Comparison of ENCODE assay signal across 22 cellular contexts in the genomic region with DNA sequence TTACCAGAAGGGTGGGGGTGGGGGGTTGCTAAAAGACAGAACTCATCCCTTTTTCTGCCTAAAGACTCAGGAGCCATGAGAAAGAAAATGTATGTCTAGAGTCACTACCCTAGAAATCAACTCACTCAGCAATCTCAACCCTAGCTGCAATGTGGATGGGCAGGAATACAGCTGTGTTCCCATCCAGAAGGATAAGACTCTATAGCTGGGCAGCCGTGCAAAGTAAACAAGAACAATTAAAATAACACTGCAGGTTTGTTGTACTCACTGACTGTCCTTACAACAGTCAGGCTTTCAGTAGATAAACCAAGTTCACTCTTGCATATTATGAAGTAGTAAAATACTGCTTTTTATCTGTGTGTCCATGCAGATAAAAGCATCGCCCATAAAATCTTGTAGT.
DNase-seq lines count a peak whose midpoint lies in the region; ATAC-seq, FAIRE-seq and TF ChIP-seq lines count a peak whose summit lies in the region.
"Had no signal": no experiment of that assay in that cellular context is flagged by ENCODE, and none has a peak within 500 bp of the region (broad histone marks: within the 10 kb centered on the region; RNA-seq: fewer than 3 reads in every experiment).

No MANE protein-coding gene starts in this region.

- H3K9me3 ChIP-seq in CD4-positive, alpha-beta T cell (ENCODE audit: control insufficient read depth, low read length): no peaks in the 10 kb centered on the region
- H3K9me3 ChIP-seq in thyroid gland: no peaks in the 10 kb centered on the region
- H3K9me3 ChIP-seq: BLaER1 had no signal

- DNase-seq in Right ventricle myocardium inferior (ENCODE audit: missing footprints) (no peak), cardiac septum (ENCODE audit: low spot score) (no peak), thyroid gland (peak; percentile 38 to 45), iPS-NIHi11 (ENCODE audit: low spot score) (no peak)
- no peak for DNase-seq in CD4-positive, alpha-beta T cell
- DNase-seq in activated naive CD4-positive, alpha-beta T cell treated with Interleukin-2 at 50 U/mL for 16 hours: no peak
- DNase-seq: CD8-positive, alpha-beta T cell; COR-L47; DMS 273 treated with DMSO at 0.1 percent for 48 hours; DMS53; DND-41; EL; GOT3; H7; HFFc6 had no signal

- ATAC-seq in Right ventricle myocardium inferior: peak; percentile 57
- ATAC-seq in CD4-positive, alpha-beta T cell (ENCODE audit: poor library complexity): no peak
- ATAC-seq: CD8-positive, alpha-beta T cell; GM12878; HCT116; HepG2 had no signal

- no peaks in the 10 kb centered on the region for H3K4me1 Mint-ChIP-seq in CD4-positive, alpha-beta T cell (ENCODE audit: low read depth)
- H3K4me1 Mint-ChIP-seq: CD14-positive monocyte had no signal

- H3K4me3 Mint-ChIP-seq in CD4-positive, alpha-beta T cell: no peak overlapping the region
- H3K4me3 Mint-ChIP-seq: CD14-positive monocyte; CD8-positive, alpha-beta T cell; HFFc6 had no signal

- peaks cover 3 to 6% of the 10 kb centered on the region in 2 donors for H3K36me3 ChIP-seq in thyroid gland

- WGBS in thyroid gland, 2 donors: 30 to 39% methylated on average over 2 of the region's 2 CpGs

- no peak overlapping the region for H3K27ac ChIP-seq in CD4-positive, alpha-beta T cell (ENCODE audit: low read depth, low read length)
- peak overlapping the region in 2 of 3 donors; percentile 51 to 67 for H3K27ac ChIP-seq in thyroid gland
- H3K27ac ChIP-seq: 22Rv1, BLaER1 had no signal

- H3K27me3 Mint-ChIP-seq in CD4-positive, alpha-beta T cell: no peaks in the 10 kb centered on the region

- no peaks in the 10 kb centered on the region for H3K9me3 Mint-ChIP-seq in CD4-positive, alpha-beta T cell
- H3K9me3 Mint-ChIP-seq: CD14-positive monocyte; CD8-positive, alpha-beta T cell; HFFc6 had no signal

- peaks cover 13 to 17% of the 10 kb centered on the region in 2 donors for H3K4me1 ChIP-seq in thyroid gland
- H3K4me1 ChIP-seq: BLaER1 had no signal

- peak overlapping the region; percentile 27 for H3K27ac Mint-ChIP-seq in CD4-positive, alpha-beta T cell
- H3K27ac Mint-ChIP-seq: HFFc6 had no signal

- peaks cover 88% of the 10 kb centered on the region for H3K36me3 Mint-ChIP-seq in CD4-positive, alpha-beta T cell (ENCODE audit: low read depth)

- FAIRE-seq in islet of Langerhans (lab: Jason Lieb, UNC): peak; percentile 72
- FAIRE-seq: GM12878, HepG2 had no signal

- CTCF ChIA-PET in CD4-positive, alpha-beta T cell (lab: Charles Lee): no interaction called here

- no peaks in the 10 kb centered on the region for H3K27me3 ChIP-seq in CD4-positive, alpha-beta T cell (ENCODE audit: control insufficient read depth, insufficient read depth, low read length)
- no peaks in the 10 kb centered on the region for H3K27me3 ChIP-seq in thyroid gland
- H3K27me3 ChIP-seq: BLaER1 had no signal

- no peak for TF ChIP-seq CTCF in CD4-positive, alpha-beta T cell (IDR thresholded peaks at IDR 0.05)
- no peak for TF ChIP-seq CTCF in thyroid gland (IDR thresholded peaks at IDR 0.05)

- intact Hi-C loops in Right ventricle myocardium inferior (cut with DNase I) (no loop called here), cardiac septum (cut with DNase I) (no loop called here), thyroid gland (cut with DNase I) (no loop called here)
- intact Hi-C loops in CD4-positive, alpha-beta T cell (cut with DNase I, micrococcal nuclease): no loop called here

- TF ChIP-seq POLR2A in thyroid gland (IDR thresholded peaks at IDR 0.05): no peak

- no peak overlapping the region for H3K4me3 ChIP-seq in thyroid gland (replicated peaks in 1 of 3)
- H3K4me3 ChIP-seq: BLaER1, GM12878 had no signal

- POLR2A ChIA-PET in CD4-positive, alpha-beta T cell (lab: Charles Lee): no interaction called here

Comparison
In these comparisons a context has a peak if more than half of its experiments do, and no peak if none do; other contexts are left out.
1. DNase-seq: peak in thyroid gland (2 of 2); none in Right ventricle myocardium inferior (single experiment), cardiac septum (single experiment), CD4-positive, alpha-beta T cell (0 of 10), activated naive CD4-positive, alpha-beta T cell treated with Interleukin-2 at 50 U/mL for 16 hours (single experiment) and iPS-NIHi11 (single experiment).